ENCODE assay signal across 20 cellular contexts in genomic region chr2:15158532-15158931, GRCh38.
DNase-seq lines count a peak whose midpoint lies in the region; ATAC-seq, FAIRE-seq and TF ChIP-seq lines count a peak whose summit lies in the region.
"Had no signal": no experiment of that assay in that cellular context is flagged by ENCODE, and none has a peak within 500 bp of the region (broad histone marks: within the 10 kb centered on the region; RNA-seq: fewer than 3 reads in every experiment).

No MANE protein-coding gene starts in this region.

- H2AFZ ChIP-seq in HepG2 (ENCODE audit: low read length), result no peak overlapping the region
- H2AFZ ChIP-seq: GM23338 had no signal

- no peak for ATAC-seq in HepG2
- ATAC-seq in right lobe of liver, result no peak
- ATAC-seq in HG03108 (IDR thresholded peaks at IDR 0.05; ENCODE audit: unreplicated experiment), result no peak

- H3K4me1 ChIP-seq in HepG2 (ENCODE audit: insufficient read depth, low read length) (peaks cover 36% of the 10 kb centered on the region), right lobe of liver (no peaks in the 10 kb centered on the region), ectodermal cell (ENCODE audit: control insufficient read depth, insufficient read depth, low read length) (peaks cover 25% of the 10 kb centered on the region), ascending aorta (no peaks in the 10 kb centered on the region)
- H3K4me1 ChIP-seq: BLaER1 had no signal

- H3K4me3 Mint-ChIP-seq in nephron progenitor cell (no peak overlapping the region), immature natural killer cell (no peak overlapping the region)
- H3K4me3 Mint-ChIP-seq: CD4-positive, CD25-positive, alpha-beta regulatory T cell; GM23338; H9; HFFc6 had no signal

- no peaks in the 10 kb centered on the region for H4K20me1 ChIP-seq in HepG2 (ENCODE audit: insufficient read depth, low read length)
- H4K20me1 ChIP-seq: BLaER1 had no signal

- H3K36me3 Mint-ChIP-seq in nephron progenitor cell (ENCODE audit: low read depth) (peaks cover 3% of the 10 kb centered on the region), immature natural killer cell (no peaks in the 10 kb centered on the region)
- H3K36me3 Mint-ChIP-seq: CD4-positive, CD25-positive, alpha-beta regulatory T cell had no signal

- H3K27me3 Mint-ChIP-seq in nephron progenitor cell (ENCODE audit: low read depth, poor library complexity) (peaks cover 7% of the 10 kb centered on the region), immature natural killer cell (ENCODE audit: low read depth in 3 of 3) (peaks cover 0 to 1% (median 0%) of the 10 kb centered on the region in 3 donors)
- H3K27me3 Mint-ChIP-seq: CD4-positive, CD25-positive, alpha-beta regulatory T cell had no signal

- TF ChIP-seq POLR2A in HepG2 (IDR thresholded peaks at IDR 0.05; ENCODE audit: insufficient read depth in 1 of 2, low read depth in 2 of 2, low read length in 2 of 2) (no peak), right lobe of liver (IDR thresholded peaks at IDR 0.05) (no peak)

- POLR2A ChIA-PET in HepG2 (lab: Yijun Ruan, JAX), result no interaction called here

- TF ChIP-seq CTCF in HepG2 (CRISPR knock-in tag; IDR thresholded peaks at IDR 0.05), result no peak
- no peak for TF ChIP-seq CTCF in right lobe of liver (IDR thresholded peaks at IDR 0.05)
- TF ChIP-seq CTCF in nephron progenitor cell (IDR thresholded peaks at IDR 0.05), result no peak
- no peak for TF ChIP-seq CTCF in ascending aorta (IDR thresholded peaks at IDR 0.05)

- no peaks in the 10 kb centered on the region for H3K79me2 ChIP-seq in HepG2 (ENCODE audit: insufficient read depth, low read length)

- no peaks in the 10 kb centered on the region for H3K9me3 Mint-ChIP-seq in nephron progenitor cell
- no peaks in the 10 kb centered on the region for H3K9me3 Mint-ChIP-seq in immature natural killer cell
- H3K9me3 Mint-ChIP-seq: CD4-positive, CD25-positive, alpha-beta regulatory T cell; GM23338; H9; HFFc6 had no signal

- no peak overlapping the region for H3K4me2 ChIP-seq in HepG2 (ENCODE audit: low read depth, low read length)
- H3K4me2 ChIP-seq: BLaER1, GM23338 had no signal

- H3K36me3 ChIP-seq in HepG2 (replicated peaks in 1 of 2; ENCODE audit: control insufficient read depth in 1 of 2, insufficient read depth in 2 of 2, low read length in 2 of 2), result no peaks in the 10 kb centered on the region
- H3K36me3 ChIP-seq in right lobe of liver, result no peaks in the 10 kb centered on the region
- H3K36me3 ChIP-seq in ectodermal cell (ENCODE audit: control insufficient read depth, insufficient read depth, low read length), result no peaks in the 10 kb centered on the region
- H3K36me3 ChIP-seq in ascending aorta, result no peaks in the 10 kb centered on the region
- H3K36me3 ChIP-seq: BLaER1, SJSA1 had no signal

- CTCF ChIA-PET in HepG2 (lab: Yijun Ruan, JAX; ENCODE audit: low intra/inter-chr PET ratio, low total read pairs), result interaction anchor here (2.2 kb wide), 1 partner anchor 255 kb away, joined by 10 read pairs; no protein-coding TSS in a partner anchor

- 71% methylated on average over 5 of the region's 5 CpGs for WGBS in HepG2 (ENCODE audit: low lambda C conversion rate)
- WGBS in right lobe of liver (ENCODE audit: insufficient coverage, low coverage, low lambda C conversion rate, missing lambda C conversion rate), result 100% methylated on average over 1 of the region's 5 CpGs
- WGBS in ectodermal cell, 2 experiments, result 83 to 94% methylated on average over 5 of the region's 5 CpGs

- FAIRE-seq in HepG2 (lab: Jason Lieb, UNC), result no peak
- FAIRE-seq: D721Med, G401.6 had no signal

- H3K9me3 ChIP-seq in HepG2 (ENCODE audit: low read length) (no peaks in the 10 kb centered on the region), right lobe of liver (no peaks in the 10 kb centered on the region), ectodermal cell (ENCODE audit: control insufficient read depth, low read length) (no peaks in the 10 kb centered on the region), ascending aorta (no peaks in the 10 kb centered on the region)
- H3K9me3 ChIP-seq: BLaER1, SJSA1 had no signal

- H3K27ac ChIP-seq in HepG2 (ENCODE audit: extremely low read length, insufficient read depth, low read length), result no peak overlapping the region
- no peak overlapping the region for H3K27ac ChIP-seq in right lobe of liver
- peak overlapping the region; percentile 67 for H3K27ac ChIP-seq in ectodermal cell (ENCODE audit: insufficient read depth, low read depth, low read length, poor library complexity, severe bottlenecking)
- H3K27ac ChIP-seq in ascending aorta, result no peak overlapping the region
- H3K27ac ChIP-seq: BLaER1, SJSA1 had no signal

- intact Hi-C loops in HepG2 (cut with micrococcal nuclease; ENCODE audit: unreplicated experiment) (loop anchor here (5.0 to 10.0 kb wide), 3 partner anchors 254 to 419 kb away; no protein-coding TSS in a partner anchor), right lobe of liver (cut with DNase I) (no loop called here), ascending aorta (cut with DNase I) (no loop called here)

- no peak overlapping the region for H3K9ac ChIP-seq in HepG2 (ENCODE audit: insufficient read depth, low read depth, low read length)
- H3K9ac ChIP-seq: BLaER1 had no signal

- no peaks in the 10 kb centered on the region for H3K27me3 ChIP-seq in HepG2 (ENCODE audit: control insufficient read depth in 1 of 2, insufficient read depth in 2 of 2, low read length in 2 of 2)
- H3K27me3 ChIP-seq in right lobe of liver, result no peaks in the 10 kb centered on the region
- no peaks in the 10 kb centered on the region for H3K27me3 ChIP-seq in ectodermal cell (ENCODE audit: control insufficient read depth, insufficient read depth, low read length, poor library complexity, severe bottlenecking)
- H3K27me3 ChIP-seq in ascending aorta, result no peaks in the 10 kb centered on the region
- H3K27me3 ChIP-seq: BLaER1, SJSA1 had no signal

- TF ChIP-seq RAD21 in HepG2 (CRISPR knock-in tag; IDR thresholded peaks at IDR 0.05), result no peak

- no peak overlapping the region for H3K4me3 ChIP-seq in HepG2 (replicated peaks in 1 of 3; ENCODE audit: insufficient read depth in 1 of 3, low read depth in 2 of 3, low read length in 3 of 3)
- H3K4me3 ChIP-seq in right lobe of liver, result no peak overlapping the region
- H3K4me3 ChIP-seq in ectodermal cell (ENCODE audit: insufficient read depth, low read depth, low read length), result no peak overlapping the region
- no peak overlapping the region for H3K4me3 ChIP-seq in ascending aorta
- H3K4me3 ChIP-seq: BLaER1, GM23338, SJSA1 had no signal

- H3K27ac Mint-ChIP-seq in nephron progenitor cell, result peak overlapping the region; percentile 51
- H3K27ac Mint-ChIP-seq in immature natural killer cell, result no peak overlapping the region
- H3K27ac Mint-ChIP-seq: CD4-positive, CD25-positive, alpha-beta regulatory T cell; GM23338; HFFc6 had no signal

- in situ Hi-C loops in HepG2 (cut with HindIII; ENCODE audit: extremely low pct_ligation_motif_present, low pct_unique_long_range_greater_than_20kb), result no loop called here

- BruUV-seq in HepG2 (replicated peaks; lab: Mats Ljungman, UMichigan), result no TSS peak

- TF ChIP-seq EP300 in HepG2 (IDR thresholded peaks at IDR 0.05; ENCODE audit: low read depth in 2 of 2, low read length in 2 of 2), result no peak
- no peak for TF ChIP-seq EP300 in HepG2 (CRISPR knock-in tag; IDR thresholded peaks at IDR 0.05; ENCODE audit: borderline replicate concordance)

- peaks cover 70% of the 10 kb centered on the region for H3K4me1 Mint-ChIP-seq in nephron progenitor cell
- H3K4me1 Mint-ChIP-seq in immature natural killer cell, result no peaks in the 10 kb centered on the region

- no peak for DNase-seq in HepG2 (ENCODE audit: low spot score)
- no peak for DNase-seq in right lobe of liver
- no peak for DNase-seq in nephron progenitor cell
- DNase-seq in ascending aorta (ENCODE audit: low spot score in 2 of 2), result no peak
- no peak for DNase-seq in NCI-H345 (lab: John Stamatoyannopoulos, UW)
- no peak for DNase-seq in immature natural killer cell
- DNase-seq: CD4-positive, CD25-positive, alpha-beta regulatory T cell; HFFc6; Karpas-422; NCI-H2081 treated with DMSO at 0.1 percent for 48 hours; NCI-H748 treated with DMSO at 0.1 percent for 48 hours; Right ventricle myocardium superior had no signal

TF ChIP-seq in HepG2, 621 proteins besides CTCF, POLR2A, EP300 and RAD21 (continues in another document):
- TF ChIP-seq RARA (CRISPR knock-in tag; IDR thresholded peaks at IDR 0.05), result 0 out of 2 replicates have a peak, but pooled peaks have one; percentile 0
- TF ChIP-seq MNT (IDR thresholded peaks at IDR 0.05), result peak; percentile 47; the same call in 1 of the 2 replicates
- no peak for TF ChIP-seq ZNF550 (CRISPR knock-in tag; IDR thresholded peaks at IDR 0.05; ENCODE audit: borderline replicate concordance)
- no peak for TF ChIP-seq E2F5 (CRISPR knock-in tag; conservative IDR thresholded peaks at IDR 0.05)
- no peak for TF ChIP-seq HOXA5 (CRISPR knock-in tag; IDR thresholded peaks at IDR 0.05)
- TF ChIP-seq TAF15 (IDR thresholded peaks at IDR 0.05; ENCODE audit: low read depth, low read length, poor library complexity, severe bottlenecking), result no peak
- no peak for TF ChIP-seq SP1 (IDR thresholded peaks at IDR 0.05)
- TF ChIP-seq SP1 (CRISPR knock-in tag; IDR thresholded peaks at IDR 0.05), result no peak
- no peak for TF ChIP-seq YEATS2 (CRISPR knock-in tag; IDR thresholded peaks at IDR 0.05; ENCODE audit: borderline replicate concordance)
- TF ChIP-seq HMG20B (CRISPR knock-in tag; conservative IDR thresholded peaks at IDR 0.05), result no peak
